ENCODE assay signal across 1 cellular context in the genomic region with DNA sequence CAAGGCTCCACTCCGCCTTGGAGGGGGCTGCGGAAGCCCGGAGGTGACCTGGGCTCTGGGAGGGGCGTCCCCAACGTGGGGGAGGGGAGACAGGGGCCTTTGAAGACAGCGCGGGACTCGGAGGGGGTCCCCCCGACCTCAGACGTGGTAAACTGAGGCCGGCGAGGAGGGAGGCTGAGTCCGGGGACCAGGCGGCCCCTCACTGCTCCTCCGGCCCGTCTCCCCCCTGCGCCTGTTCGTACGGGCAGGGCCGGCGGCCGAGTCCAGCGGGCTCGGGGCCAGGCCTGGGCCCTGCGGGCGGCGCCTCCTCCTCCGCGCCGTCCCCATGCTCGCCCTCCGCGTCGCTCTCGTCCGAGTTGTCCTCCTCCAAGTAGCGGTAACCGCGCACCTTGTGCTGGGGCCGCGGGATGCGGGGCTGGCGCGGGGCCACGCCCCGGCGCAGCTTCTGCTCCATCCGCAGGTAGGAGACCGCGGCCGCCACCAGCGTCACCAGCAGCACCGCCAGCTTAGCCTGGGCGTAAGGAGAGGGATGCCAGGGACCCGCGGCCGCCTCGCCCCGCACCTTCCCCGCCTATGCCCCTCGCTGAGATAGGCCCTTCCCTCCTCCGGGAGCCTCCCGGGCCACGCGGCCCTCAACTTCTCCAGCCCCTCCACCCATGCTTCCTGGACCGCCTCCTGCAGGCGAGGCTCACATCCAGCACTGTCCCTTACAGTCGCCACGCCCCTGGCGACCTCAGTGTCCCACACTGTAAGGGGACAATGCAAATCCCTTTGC. TPM values are rescaled to one million over a fixed set of nuclear protein-coding genes. Genes with fewer than 3 reads are reported as not detected.
"Had no signal": no experiment of that assay in that cellular context is flagged by ENCODE, and none has a peak within 500 bp of the region (broad histone marks: within the 10 kb centered on the region; RNA-seq: fewer than 3 reads in every experiment).

No MANE protein-coding gene starts in this region.

RNA-seq across cellular contexts. Expression of a gene that starts 18.6 kb away (rescaled TPM):
- total RNA-seq: activated CD4-positive, alpha-beta T cell treated with anti-CD3 and anti-CD28 coated beads, Interleukin-2, amount 10 ng/mL, durations not matched to agents 24 days and 14 days had no signal
